In the genomic region with DNA sequence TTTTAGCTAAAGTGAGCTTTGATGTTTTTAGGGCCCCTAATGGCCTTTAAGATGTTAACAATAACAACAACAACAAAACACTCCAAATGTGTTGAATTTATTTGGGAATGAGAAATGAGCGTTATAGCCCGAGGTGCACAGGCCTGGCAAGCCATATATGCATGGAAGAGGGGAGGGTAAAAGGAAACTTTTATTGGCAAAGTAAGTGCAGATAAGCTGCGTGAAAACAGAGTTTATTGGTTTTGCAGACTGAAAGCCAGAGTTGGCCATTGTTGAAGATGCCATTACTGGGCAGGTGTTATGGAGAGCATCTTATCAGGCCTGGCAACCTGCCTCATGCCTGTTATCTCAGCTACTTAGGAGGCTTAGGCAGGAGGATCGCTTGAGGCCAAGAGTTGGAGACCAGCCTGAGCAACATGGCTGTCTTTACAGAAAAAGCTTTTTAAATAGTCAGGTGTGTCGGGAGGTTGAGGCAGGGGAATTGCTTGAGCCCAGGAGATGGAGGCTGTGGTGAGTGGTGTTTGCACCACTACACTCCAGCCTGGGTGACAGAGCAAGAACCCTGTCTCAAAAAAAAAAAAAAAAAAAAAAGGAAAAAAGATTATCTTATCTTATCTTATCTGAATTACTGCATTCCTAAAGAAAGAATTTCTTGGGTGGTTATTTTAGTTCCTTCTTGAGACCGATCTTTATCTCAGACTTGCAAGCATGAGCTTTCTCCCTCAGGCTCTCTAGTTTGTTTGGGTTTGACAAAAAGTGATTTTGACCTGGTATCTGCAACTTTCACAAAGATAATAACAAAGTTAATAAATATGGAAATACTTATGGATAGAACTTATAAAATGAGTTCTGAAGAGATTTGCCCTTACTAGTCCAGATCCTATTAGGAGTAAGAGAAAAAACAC, we compare ENCODE assay signal across 8 cellular contexts. TPM values are rescaled to one million over a fixed set of nuclear protein-coding genes. Genes with fewer than 3 reads are reported as not detected.
DNase-seq lines count a peak whose midpoint lies in the region; ATAC-seq lines count a peak whose summit lies in the region.

No MANE protein-coding gene starts in this region.

- CTCF ChIA-PET in activated CD8-positive, alpha-beta T cell treated with anti-CD3 and anti-CD28 coated beads, Interleukin-2, amount 10 ng/mL, durations not matched to agents 7 days and 5 days (lab: Charles Lee): no interaction called here

- no peak for DNase-seq in T-helper 1 cell
- no peak for DNase-seq in activated CD8-positive, alpha-beta T cell treated with anti-CD3 and anti-CD28 coated beads, Interleukin-2, amount 10 ng/mL, durations not matched to agents 7 days and 5 days
- DNase-seq in NCI-H1105 treated with DMSO at 0.1 percent for 48 hours (lab: John Stamatoyannopoulos, UW): no peak
- DNase-seq in stimulated activated CD4-positive, alpha-beta T cell treated with anti-CD3 and anti-CD28 coated beads, Interleukin-12 subunit alpha, Interleukin-12 subunit beta, amount 100 ng/mL, for 4 hours: no peak
- no peak for DNase-seq in COLO668 (lab: John Stamatoyannopoulos, UW; ENCODE audit: unreplicated experiment)

- peak overlapping the region; percentile 62 for H3K4me3 Mint-ChIP-seq in T-helper 1 cell treated with Interleukin-12 subunit alpha and Interleukin-12 subunit beta and Interleukin-4 antibody, amounts not matched to agents 30 μg/mL and 1 μg/mL, for 36 hours
- peak overlapping the region; percentile 63 for H3K4me3 Mint-ChIP-seq in activated CD8-positive, alpha-beta T cell treated with anti-CD3 and anti-CD28 coated beads, Interleukin-2, amount 10 ng/mL, durations not matched to agents 7 days and 5 days
- H3K4me3 Mint-ChIP-seq in stimulated activated memory B cell treated with anti-CD40 and anti-IgM and Interleukin-4, amounts not matched to agents 10 μg/mL and 1 μg/mL and 100 μg/mL, for 72 hours: peak overlapping the region; percentile 78

- H3K4me1 Mint-ChIP-seq in T-helper 1 cell treated with Interleukin-12 subunit alpha and Interleukin-12 subunit beta and Interleukin-4 antibody, amounts not matched to agents 30 μg/mL and 1 μg/mL, for 36 hours (ENCODE audit: low read depth): peaks cover 21% of the 10 kb centered on the region
- peaks cover 22% of the 10 kb centered on the region for H3K4me1 Mint-ChIP-seq in activated CD8-positive, alpha-beta T cell treated with anti-CD3 and anti-CD28 coated beads, Interleukin-2, amount 10 ng/mL, durations not matched to agents 7 days and 5 days (ENCODE audit: low read depth)
- H3K4me1 Mint-ChIP-seq in stimulated activated memory B cell treated with anti-CD40 and anti-IgM and Interleukin-4, amounts not matched to agents 10 μg/mL and 1 μg/mL and 100 μg/mL, for 72 hours: peaks cover 35% of the 10 kb centered on the region

- ATAC-seq in activated CD8-positive, alpha-beta T cell treated with anti-CD3 and anti-CD28 coated beads, Interleukin-2, amount 10 ng/mL, durations not matched to agents 7 days and 5 days: no peak
- ATAC-seq in stimulated activated memory B cell treated with anti-CD40 and anti-IgM and Interleukin-4, amounts not matched to agents 10 μg/mL and 1 μg/mL and 100 μg/mL, for 72 hours: no peak

- peaks cover 1% of the 10 kb centered on the region for H3K36me3 Mint-ChIP-seq in T-helper 1 cell treated with Interleukin-12 subunit alpha and Interleukin-12 subunit beta and Interleukin-4 antibody, amounts not matched to agents 30 μg/mL and 1 μg/mL, for 36 hours (ENCODE audit: low read depth)
- H3K36me3 Mint-ChIP-seq in activated CD8-positive, alpha-beta T cell treated with anti-CD3 and anti-CD28 coated beads, Interleukin-2, amount 10 ng/mL, durations not matched to agents 7 days and 5 days (ENCODE audit: low read depth): peaks cover 3% of the 10 kb centered on the region
- no peaks in the 10 kb centered on the region for H3K36me3 Mint-ChIP-seq in stimulated activated memory B cell treated with anti-CD40 and anti-IgM and Interleukin-4, amounts not matched to agents 10 μg/mL and 1 μg/mL and 100 μg/mL, for 72 hours

- H3K4me3 ChIP-seq in iPS-11a (ENCODE audit: low read depth, low read length): peak overlapping the region; percentile 87

- peak overlapping the region; percentile 54 for H3K27ac Mint-ChIP-seq in T-helper 1 cell treated with Interleukin-12 subunit alpha and Interleukin-12 subunit beta and Interleukin-4 antibody, amounts not matched to agents 30 μg/mL and 1 μg/mL, for 36 hours
- H3K27ac Mint-ChIP-seq in activated CD8-positive, alpha-beta T cell treated with anti-CD3 and anti-CD28 coated beads, Interleukin-2, amount 10 ng/mL, durations not matched to agents 7 days and 5 days: peak overlapping the region; percentile 41
- H3K27ac Mint-ChIP-seq in stimulated activated memory B cell treated with anti-CD40 and anti-IgM and Interleukin-4, amounts not matched to agents 10 μg/mL and 1 μg/mL and 100 μg/mL, for 72 hours: peak overlapping the region; percentile 80

- H3K9me3 Mint-ChIP-seq in T-helper 1 cell treated with Interleukin-12 subunit alpha and Interleukin-12 subunit beta and Interleukin-4 antibody, amounts not matched to agents 30 μg/mL and 1 μg/mL, for 36 hours: no peaks in the 10 kb centered on the region
- no peaks in the 10 kb centered on the region for H3K9me3 Mint-ChIP-seq in activated CD8-positive, alpha-beta T cell treated with anti-CD3 and anti-CD28 coated beads, Interleukin-2, amount 10 ng/mL, durations not matched to agents 7 days and 5 days (ENCODE audit: insufficient read depth)
- no peaks in the 10 kb centered on the region for H3K9me3 Mint-ChIP-seq in stimulated activated memory B cell treated with anti-CD40 and anti-IgM and Interleukin-4, amounts not matched to agents 10 μg/mL and 1 μg/mL and 100 μg/mL, for 72 hours

- H3K27me3 Mint-ChIP-seq in T-helper 1 cell treated with Interleukin-12 subunit alpha and Interleukin-12 subunit beta and Interleukin-4 antibody, amounts not matched to agents 30 μg/mL and 1 μg/mL, for 36 hours (ENCODE audit: low read depth): no peaks in the 10 kb centered on the region
- H3K27me3 Mint-ChIP-seq in activated CD8-positive, alpha-beta T cell treated with anti-CD3 and anti-CD28 coated beads, Interleukin-2, amount 10 ng/mL, durations not matched to agents 7 days and 5 days (ENCODE audit: low read depth): no peaks in the 10 kb centered on the region
- no peaks in the 10 kb centered on the region for H3K27me3 Mint-ChIP-seq in stimulated activated memory B cell treated with anti-CD40 and anti-IgM and Interleukin-4, amounts not matched to agents 10 μg/mL and 1 μg/mL and 100 μg/mL, for 72 hours

- POLR2A ChIA-PET in activated CD8-positive, alpha-beta T cell treated with anti-CD3 and anti-CD28 coated beads, Interleukin-2, amount 10 ng/mL, durations not matched to agents 7 days and 5 days (lab: Charles Lee): interaction anchor here (0.9 to 1.0 kb wide), 2 partner anchors 20 to 667 kb away, joined by 3 to 4 read pairs; no protein-coding TSS in a partner anchor

RNA-seq across cellular contexts. Expression of a gene that starts 1.7 kb away (rescaled TPM):
- total RNA-seq in activated CD8-positive, alpha-beta T cell treated with anti-CD3 and anti-CD28 coated beads, Interleukin-2, amount 10 ng/mL, durations not matched to agents 7 days and 5 days: 10 to 100 TPM in 1 of 2 experiments, 1 to 10 TPM in 1; 8.8 to 10.9 TPM

RNA-seq across cellular contexts. Expression of a gene that starts 19.0 kb away (rescaled TPM):
- 10 to 100 TPM; 25.8 to 28.5 TPM for total RNA-seq in activated CD8-positive, alpha-beta T cell treated with anti-CD3 and anti-CD28 coated beads, Interleukin-2, amount 10 ng/mL, durations not matched to agents 7 days and 5 days
